17 cellular contexts compared by ENCODE assay signal in the genomic region with DNA sequence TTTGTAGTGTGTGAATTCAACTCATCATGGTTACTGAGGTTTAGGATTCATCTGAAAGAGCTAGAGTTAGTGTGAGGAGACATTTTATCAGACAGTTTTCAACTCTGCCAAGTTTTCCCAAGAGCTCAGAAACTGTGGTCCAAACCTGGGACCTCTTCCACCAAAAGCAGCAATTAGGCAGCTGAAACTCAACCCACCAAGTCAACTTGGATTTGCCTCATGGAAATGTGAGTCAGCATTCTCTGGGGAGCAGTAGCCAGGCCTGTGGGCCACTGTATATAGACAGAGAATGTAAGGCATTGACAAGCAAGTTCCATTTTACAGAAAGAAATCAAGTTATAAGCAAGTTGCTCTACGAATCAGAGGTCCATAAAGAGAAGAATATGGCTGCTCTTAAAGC.
"Had no signal": no experiment of that assay in that cellular context is flagged by ENCODE, and none has a peak within 500 bp of the region (broad histone marks: within the 10 kb centered on the region; RNA-seq: fewer than 3 reads in every experiment).

No MANE protein-coding gene starts in this region.

- H3K9me3 Mint-ChIP-seq: activated T-helper 17 cell treated with anti-CD3 and anti-CD28 coated beads, Interleukin-2, amount 50 U/mL, for 72 hours; neural crest cell; T-cell had no signal

- H3K4me3 Mint-ChIP-seq: activated T-helper 17 cell treated with anti-CD3 and anti-CD28 coated beads, Interleukin-2, amount 50 U/mL, for 72 hours; neural crest cell; stimulated activated memory B cell treated with anti-CD40 and anti-IgM and Interleukin-4, amounts not matched to agents 10 μg/mL and 1 μg/mL and 100 μg/mL, for 72 hours; T-cell had no signal

- H3K27ac ChIP-seq: colonic mucosa, ovary, tibial nerve, vagina had no signal

- H3K4me1 ChIP-seq: colonic mucosa, vagina had no signal

- H3K9me3 ChIP-seq: colonic mucosa, ovary, tibial nerve, vagina had no signal

- H3K27me3 ChIP-seq: colonic mucosa, ovary, tibial nerve, vagina had no signal

- H3K4me3 ChIP-seq: colonic mucosa, ovary, tibial nerve, vagina had no signal

- ATAC-seq: activated CD4-positive, CD25-positive, alpha-beta regulatory T cell treated with anti-CD3 and anti-CD28 coated beads, Interleukin-2, amount 50 U/mL, for 24 hours; activated T-helper 17 cell treated with anti-CD3 and anti-CD28 coated beads, Interleukin-2, amount 50 U/mL, for 72 hours; stimulated activated memory B cell treated with anti-CD40 and anti-IgM and Interleukin-4, amounts not matched to agents 10 μg/mL and 1 μg/mL and 100 μg/mL, for 72 hours; T-cell had no signal

- H3K4me1 Mint-ChIP-seq: activated T-helper 17 cell treated with anti-CD3 and anti-CD28 coated beads, Interleukin-2, amount 50 U/mL, for 72 hours; neural crest cell; stimulated activated memory B cell treated with anti-CD40 and anti-IgM and Interleukin-4, amounts not matched to agents 10 μg/mL and 1 μg/mL and 100 μg/mL, for 72 hours; T-cell had no signal

- DNase-seq: activated naive CD4-positive, alpha-beta T cell treated with Interleukin-2 at 50 U/mL for 16 hours; activated T-cell treated with anti-CD3 and anti-CD28 coated beads for 4 hours; colonic mucosa; foreskin melanocyte; head of caudate nucleus; kidney glomerular epithelial cell; midbrain; ovary; stimulated activated CD4-positive, alpha-beta T cell treated with anti-CD3 and anti-CD28 coated beads, Interleukin-2, amount 100 ng/mL, for 48 hours; T-cell; T-helper 9 cell had no signal

- H3K36me3 ChIP-seq: colonic mucosa, ovary, tibial nerve, vagina had no signal

- H3K27ac Mint-ChIP-seq: activated T-helper 17 cell treated with anti-CD3 and anti-CD28 coated beads, Interleukin-2, amount 50 U/mL, for 72 hours; stimulated activated memory B cell treated with anti-CD40 and anti-IgM and Interleukin-4, amounts not matched to agents 10 μg/mL and 1 μg/mL and 100 μg/mL, for 72 hours; T-cell had no signal

- H3K36me3 Mint-ChIP-seq: stimulated activated memory B cell treated with anti-CD40 and anti-IgM and Interleukin-4, amounts not matched to agents 10 μg/mL and 1 μg/mL and 100 μg/mL, for 72 hours; T-cell had no signal
